Comparison of ENCODE assay signal across 18 cellular contexts in genomic region chr18:36333418-36333817, GRCh38. TPM values are rescaled to one million over a fixed set of nuclear protein-coding genes. Genes with fewer than 3 reads are reported as not detected.
DNase-seq lines count a peak whose midpoint lies in the region; ATAC-seq, FAIRE-seq and TF ChIP-seq lines count a peak whose summit lies in the region.
"Had no signal": no experiment of that assay in that cellular context is flagged by ENCODE, and none has a peak within 500 bp of the region (broad histone marks: within the 10 kb centered on the region; RNA-seq: fewer than 3 reads in every experiment).

No MANE protein-coding gene starts in this region.

- no peaks in the 10 kb centered on the region; the same call in 1 of the 2 replicates for H4K20me1 ChIP-seq in IMR-90 (ENCODE audit: insufficient read depth, low read length)

- H3K9me1 ChIP-seq in IMR-90 (ENCODE audit: insufficient read depth, low read length), result peaks cover 11% of the 10 kb centered on the region

- H3K27ac ChIP-seq in left ventricle myocardium inferior (replicated peaks) (peak overlapping the region; percentile 53), IMR-90 (ENCODE audit: insufficient read depth, low read length) (no peak overlapping the region), esophagus muscularis mucosa (replicated peaks in 1 of 4) (peak overlapping the region in 1 of 4 donors; percentile 3)
- H3K27ac ChIP-seq: gastrocnemius medialis, left lung, neutrophil, tibial artery had no signal

- H3K18ac ChIP-seq in IMR-90 (ENCODE audit: low read depth, low read length), result no peak overlapping the region

- H3K4me1 ChIP-seq in left ventricle myocardium inferior (peaks cover 79% of the 10 kb centered on the region), IMR-90 (ENCODE audit: control insufficient read depth, insufficient read depth, low read length) (peaks cover 16% of the 10 kb centered on the region), esophagus muscularis mucosa (peaks cover 0 to 16% (median 5%) of the 10 kb centered on the region in 4 donors)
- H3K4me1 ChIP-seq: left lung had no signal

- no peak overlapping the region for H3K4me2 ChIP-seq in IMR-90 (ENCODE audit: low read depth, low read length)

- in situ Hi-C loops in IMR-90 (cut with MboI; ENCODE audit: low sequenced_read_pairs), result no loop called here

- no peak overlapping the region for H2BK15ac ChIP-seq in IMR-90 (ENCODE audit: low read depth, low read length)

- no TSS peak for BruUV-seq in IMR-90 (replicated peaks; lab: Mats Ljungman, UMichigan)

- H3K27me3 Mint-ChIP-seq in chondrocyte (ENCODE audit: low read depth), result peaks cover 6% of the 10 kb centered on the region
- H3K27me3 Mint-ChIP-seq: activated CD8-positive, alpha-beta memory T cell treated with anti-CD3 and anti-CD28 coated beads, Interleukin-2, amount 10 ng/mL, durations not matched to agents 7 days and 5 days had no signal

- no peak overlapping the region for H3K14ac ChIP-seq in IMR-90 (replicated peaks; ENCODE audit: low read depth, low read length)

- no peak overlapping the region for H2AFZ ChIP-seq in IMR-90 (replicated peaks; ENCODE audit: low read length, poor library complexity)

- H2AK9ac ChIP-seq in IMR-90 (replicated peaks; ENCODE audit: low read depth, low read length, poor library complexity), result no peak overlapping the region

- no peak overlapping the region for H3K9ac ChIP-seq in IMR-90 (ENCODE audit: low read depth, low read length)

- H3K9me3 ChIP-seq in left ventricle myocardium inferior (replicated peaks), result no peaks in the 10 kb centered on the region
- H3K9me3 ChIP-seq in IMR-90 (ENCODE audit: control insufficient read depth, insufficient read depth, low read length), result no peaks in the 10 kb centered on the region
- H3K9me3 ChIP-seq in esophagus muscularis mucosa, result no peaks in the 10 kb centered on the region
- H3K9me3 ChIP-seq: gastrocnemius medialis, left lung, neutrophil, tibial artery had no signal

- TF ChIP-seq POLR2A in IMR-90 (IDR thresholded peaks at IDR 0.05; ENCODE audit: low read depth, low read length) (no peak), esophagus muscularis mucosa (IDR thresholded peaks at IDR 0.05; ENCODE audit: low read depth) (no peak), GM12891 (IDR thresholded peaks at IDR 0.05; ENCODE audit: low read depth, low read length) (no peak)

- no peak overlapping the region for H3K4me3 ChIP-seq in left ventricle myocardium inferior
- H3K4me3 ChIP-seq in IMR-90 (ENCODE audit: insufficient read depth, low read depth, low read length), result no peak overlapping the region
- no peak overlapping the region for H3K4me3 ChIP-seq in esophagus muscularis mucosa
- H3K4me3 ChIP-seq: gastrocnemius medialis, left lung, tibial artery had no signal

- no peak overlapping the region for H3K4ac ChIP-seq in IMR-90 (ENCODE audit: low read depth, low read length)

- POLR2A ChIA-PET in IMR-90 (lab: Charles Lee; ENCODE audit: unreplicated experiment), result no interaction called here

- WGBS in IMR-90 (ENCODE audit: extremely low coverage in 2 of 2, insufficient read length in 1 of 2), 2 experiments, result no CpG with 5 or more reads among the region's 3 CpGs
- 57% methylated on average over 3 of the region's 3 CpGs for WGBS in esophagus muscularis mucosa

- H3K4me1 Mint-ChIP-seq in chondrocyte (ENCODE audit: low read depth), result peaks cover 17% of the 10 kb centered on the region
- H3K4me1 Mint-ChIP-seq: activated CD8-positive, alpha-beta memory T cell treated with anti-CD3 and anti-CD28 coated beads, Interleukin-2, amount 10 ng/mL, durations not matched to agents 7 days and 5 days; stimulated activated memory B cell treated with anti-CD40 and anti-IgM and Interleukin-4, amounts not matched to agents 10 μg/mL and 1 μg/mL and 100 μg/mL, for 72 hours had no signal

- FAIRE-seq in GM12891 (lab: Jason Lieb, UNC), result no peak
- FAIRE-seq: GM12892 had no signal

- no peak overlapping the region for H2AK5ac ChIP-seq in IMR-90 (ENCODE audit: low read depth, low read length)

- TF ChIP-seq EP300 in esophagus muscularis mucosa (IDR thresholded peaks at IDR 0.05), result no peak

- H3K56ac ChIP-seq in IMR-90 (ENCODE audit: extremely low read depth, insufficient read depth, low read length), result no peak overlapping the region

- DNase-seq in left ventricle myocardium inferior (no peak), cardiac septum (ENCODE audit: low spot score) (no peak), IMR-90 (peak; percentile 62), esophagus muscularis mucosa (ENCODE audit: extremely low spot score) (peak; percentile 89), NCI-H524 treated with DMSO at 0.1 percent for 48 hours (lab: John Stamatoyannopoulos, UW) (no peak), GM12891 (ENCODE audit: insufficient read length, low spot score) (no peak), chondrocyte (ENCODE audit: low spot score) (no peak)
- no peak for DNase-seq in stimulated activated CD4-positive, alpha-beta T cell treated with anti-CD3 and anti-CD28 coated beads, Interleukin-2, amount 100 ng/mL, for 24 hours
- DNase-seq: activated CD8-positive, alpha-beta memory T cell treated with anti-CD3 and anti-CD28 coated beads, Interleukin-2, amount 10 ng/mL, durations not matched to agents 7 days and 5 days; endodermal cell; gastrocnemius medialis; left lung; NCI-H146; tibial artery had no signal

- no peak overlapping the region for H2BK120ac ChIP-seq in IMR-90 (ENCODE audit: low read depth, low read length)

- no peak overlapping the region for H3K4me3 Mint-ChIP-seq in chondrocyte (ENCODE audit: unreplicated experiment)
- H3K4me3 Mint-ChIP-seq: activated CD8-positive, alpha-beta memory T cell treated with anti-CD3 and anti-CD28 coated beads, Interleukin-2, amount 10 ng/mL, durations not matched to agents 7 days and 5 days; endodermal cell; stimulated activated memory B cell treated with anti-CD40 and anti-IgM and Interleukin-4, amounts not matched to agents 10 μg/mL and 1 μg/mL and 100 μg/mL, for 72 hours had no signal

- no peak overlapping the region for H2BK5ac ChIP-seq in IMR-90 (ENCODE audit: low read depth, low read length, poor library complexity, severe bottlenecking)

- no peak overlapping the region for H4K5ac ChIP-seq in IMR-90 (ENCODE audit: low read depth, low read length)

- no peak overlapping the region for H4K8ac ChIP-seq in IMR-90 (ENCODE audit: low read depth in 2 of 2, low read length in 2 of 2)

- intact Hi-C loops in left ventricle myocardium inferior (cut with micrococcal nuclease), result no loop called here
- intact Hi-C loops in cardiac septum (cut with DNase I), result no loop called here
- intact Hi-C loops in IMR-90 (cut with micrococcal nuclease), result no loop called here
- intact Hi-C loops in esophagus muscularis mucosa (cut with DNase I), result no loop called here

- TF ChIP-seq CTCF in left ventricle myocardium inferior (IDR thresholded peaks at IDR 0.05; ENCODE audit: borderline replicate concordance) (no peak), IMR-90 (conservative IDR thresholded peaks at IDR 0.05; ENCODE audit: low read depth, low read length) (no peak), esophagus muscularis mucosa (IDR thresholded peaks at IDR 0.05) (no peak), chondrocyte (IDR thresholded peaks at IDR 0.05) (no peak)

- no peaks in the 10 kb centered on the region for H3K9me3 Mint-ChIP-seq in chondrocyte (ENCODE audit: low read depth)
- H3K9me3 Mint-ChIP-seq: activated T-helper 2 cell treated with anti-CD3 and anti-CD28 coated beads, Interferon-gamma antibody, Interleukin-2, Interleukin-4, amounts not matched to agents 10 μg/mL and 5 μg/mL and 100 μg/mL, durations not matched to agents 14 hours and 24 hours and 36 hours; endodermal cell; stimulated activated memory B cell treated with anti-CD40 and anti-IgM and Interleukin-4, amounts not matched to agents 10 μg/mL and 1 μg/mL and 100 μg/mL, for 72 hours had no signal

- peak; percentile 43; the same call in 1 of the 2 replicates for ATAC-seq in IMR-90 (ENCODE audit: low read depth)
- ATAC-seq: activated CD8-positive, alpha-beta memory T cell treated with anti-CD3 and anti-CD28 coated beads, Interleukin-2, amount 10 ng/mL, durations not matched to agents 7 days and 5 days; gastrocnemius medialis; left lung; stimulated activated memory B cell treated with anti-CD40 and anti-IgM and Interleukin-4, amounts not matched to agents 10 μg/mL and 1 μg/mL and 100 μg/mL, for 72 hours had no signal

- no peak overlapping the region for H3K23ac ChIP-seq in IMR-90 (ENCODE audit: low read depth, low read length)

- no peak overlapping the region for H4K91ac ChIP-seq in IMR-90 (ENCODE audit: insufficient read depth, low read depth, low read length)

- TF ChIP-seq RAD21 in IMR-90 (IDR thresholded peaks at IDR 0.05; ENCODE audit: low read length), result no peak

- no peak overlapping the region for H3K27ac Mint-ChIP-seq in chondrocyte (ENCODE audit: unreplicated experiment)
- H3K27ac Mint-ChIP-seq: activated CD8-positive, alpha-beta memory T cell treated with anti-CD3 and anti-CD28 coated beads, Interleukin-2, amount 10 ng/mL, durations not matched to agents 7 days and 5 days; activated T-helper 2 cell treated with anti-CD3 and anti-CD28 coated beads, Interferon-gamma antibody, Interleukin-2, Interleukin-4, amounts not matched to agents 10 μg/mL and 5 μg/mL and 100 μg/mL, durations not matched to agents 14 hours and 24 hours and 36 hours; endodermal cell; stimulated activated memory B cell treated with anti-CD40 and anti-IgM and Interleukin-4, amounts not matched to agents 10 μg/mL and 1 μg/mL and 100 μg/mL, for 72 hours had no signal

- CTCF ChIA-PET in IMR-90 (lab: Yijun Ruan, JAX), result interaction anchor here (1.0 to 1.1 kb wide), 2 partner anchors 18 to 52 kb away, joined by 3 read pairs; no protein-coding TSS in a partner anchor

- H3K36me3 ChIP-seq in left ventricle myocardium inferior (no peaks in the 10 kb centered on the region), IMR-90 (ENCODE audit: control insufficient read depth, insufficient read depth, low read length) (no peaks in the 10 kb centered on the region), esophagus muscularis mucosa (no peaks in the 10 kb centered on the region)
- H3K36me3 ChIP-seq: gastrocnemius medialis, left lung, neutrophil, tibial artery had no signal

- dilution Hi-C loops in IMR-90 (cut with HindIII; ENCODE audit: low sequenced_read_pairs, unreplicated experiment), result no loop called here

- H3K79me1 ChIP-seq in IMR-90 (ENCODE audit: low read depth in 1 of 2, low read length in 2 of 2), result peaks cover 7 to 22% of the 10 kb centered on the region in 2 experiments; a peak in 2 of 4 replicates

- peaks cover 1% of the 10 kb centered on the region for H3K36me3 Mint-ChIP-seq in chondrocyte (ENCODE audit: low read depth)
- H3K36me3 Mint-ChIP-seq: activated CD8-positive, alpha-beta memory T cell treated with anti-CD3 and anti-CD28 coated beads, Interleukin-2, amount 10 ng/mL, durations not matched to agents 7 days and 5 days; stimulated activated memory B cell treated with anti-CD40 and anti-IgM and Interleukin-4, amounts not matched to agents 10 μg/mL and 1 μg/mL and 100 μg/mL, for 72 hours had no signal

- no peak overlapping the region for H2BK20ac ChIP-seq in IMR-90 (ENCODE audit: low read depth, low read length)

- no peaks in the 10 kb centered on the region for H3K27me3 ChIP-seq in left ventricle myocardium inferior (ENCODE audit: low read depth)
- H3K27me3 ChIP-seq in IMR-90 (ENCODE audit: control insufficient read depth, insufficient read depth, low read length), result no peaks in the 10 kb centered on the region
- H3K27me3 ChIP-seq in esophagus muscularis mucosa, result no peaks in the 10 kb centered on the region
- H3K27me3 ChIP-seq: gastrocnemius medialis, left lung, neutrophil, tibial artery had no signal

RNA-seq across cellular contexts. Expression of gene FHOD3, which starts 35.9 kb away (rescaled TPM):
- total RNA-seq in left ventricle myocardium inferior, result 346 TPM
- 311 TPM for total RNA-seq in cardiac septum
- total RNA-seq in IMR-90 (2012; rRNA removed), result 16.0 and 16.7 TPM in 2 replicates
- 12.5 and 14.6 TPM in 2 replicates for polyA plus RNA-seq in IMR-90 (2012; rRNA removed)
- 12.4 and 13.2 TPM in 2 replicates for polyA plus RNA-seq in IMR-90 (2012; cell fraction: cytosol; rRNA removed)
- polyA plus RNA-seq in IMR-90 (2012; cell fraction: nucleus; rRNA removed; ENCODE audit: low replicate concordance), result 11.6 and 25.1 TPM in 2 replicates
- 10 to 100 TPM; 24.1 to 51.4 (median 33.8) TPM for total RNA-seq in esophagus muscularis mucosa
- 6.6 TPM for polyA plus RNA-seq in GM12891 (2012; ENCODE audit: low read depth, missing spikeins)
- total RNA-seq in chondrocyte, result 8.2 to 9.9 TPM (median 8.9 TPM) in 3 replicates
- total RNA-seq: activated CD8-positive, alpha-beta memory T cell treated with anti-CD3 and anti-CD28 coated beads, Interleukin-2, amount 10 ng/mL, durations not matched to agents 7 days and 5 days; activated T-helper 2 cell treated with anti-CD3 and anti-CD28 coated beads, Interferon-gamma antibody, Interleukin-2, Interleukin-4, amounts not matched to agents 10 μg/mL and 5 μg/mL and 100 μg/mL, durations not matched to agents 14 hours and 24 hours and 36 hours had no signal

Comparison
In these comparisons a context has a peak if more than half of its experiments do, and no peak if none do; other contexts are left out.
1. DNase-seq: peak in IMR-90 (single experiment) and esophagus muscularis mucosa (single experiment); none in left ventricle myocardium inferior (single experiment), cardiac septum (single experiment), NCI-H524 treated with DMSO at 0.1 percent for 48 hours (single experiment), GM12891 (single experiment), chondrocyte (single experiment) and stimulated activated CD4-positive, alpha-beta T cell treated with anti-CD3 and anti-CD28 coated beads, Interleukin-2, amount 100 ng/mL, for 24 hours (0 of 2).